ENCODE assay signal across 19 cellular contexts in genomic region chr4:26047795-26048194, GRCh38.
DNase-seq lines count a peak whose midpoint lies in the region; ATAC-seq and TF ChIP-seq lines count a peak whose summit lies in the region.
"Had no signal": no experiment of that assay in that cellular context is flagged by ENCODE, and none has a peak within 500 bp of the region (broad histone marks: within the 10 kb centered on the region; RNA-seq: fewer than 3 reads in every experiment).

No MANE protein-coding gene starts in this region.

- H4K20me1 ChIP-seq in H9 (ENCODE audit: control insufficient read depth, insufficient read depth, insufficient read length): no peaks in the 10 kb centered on the region

- H2BK5ac ChIP-seq in H9 (ENCODE audit: insufficient read length, low read length): no peak overlapping the region

- TF ChIP-seq CTCF in H9 (conservative IDR thresholded peaks at IDR 0.05) (no peak), omental fat pad (IDR thresholded peaks at IDR 0.05) (no peak), suprapubic skin (IDR thresholded peaks at IDR 0.05) (no peak)

- no peak overlapping the region; the same call in 1 of the 2 replicates for H3K14ac ChIP-seq in H9 (ENCODE audit: insufficient read depth, low read length)

- H3K79me1 ChIP-seq in H9 (ENCODE audit: insufficient read depth, low read depth, low read length, poor library complexity, severe bottlenecking): no peaks in the 10 kb centered on the region

- no peak for ATAC-seq in omental fat pad (ENCODE audit: low FRiP score)
- ATAC-seq in HG02588 (IDR thresholded peaks at IDR 0.05; ENCODE audit: unreplicated experiment): no peak
- no peak for ATAC-seq in HG02571 (IDR thresholded peaks at IDR 0.05; ENCODE audit: unreplicated experiment)
- ATAC-seq in HG03457 (IDR thresholded peaks at IDR 0.05; ENCODE audit: unreplicated experiment): no peak
- ATAC-seq: K562, Panc1 had no signal

- peaks cover 3% of the 10 kb centered on the region in 2 experiments; a peak in 4 of 5 replicates for H3K9me3 Mint-ChIP-seq in H9
- H3K9me3 Mint-ChIP-seq in dendritic cell treated with granulocyte-macrophage colony-stimulating factor and Interleukin-4, amounts not matched to agents 40 ng/mL and 50 ng/mL, for 4 days: no peaks in the 10 kb centered on the region
- H3K9me3 Mint-ChIP-seq: activated CD4-positive, alpha-beta memory T cell treated with anti-CD3 and anti-CD28 coated beads for 36 hours; activated naive CD8-positive, alpha-beta T cell treated with anti-CD3 and anti-CD28 coated beads, Interleukin-2, amount 10 ng/mL, durations not matched to agents 7 days and 5 days; memory B cell had no signal

- no peak overlapping the region for H4K8ac ChIP-seq in H9 (replicated peaks; ENCODE audit: insufficient read length, low read depth, low read length)

- no peak for TF ChIP-seq EP300 in suprapubic skin (IDR thresholded peaks at IDR 0.05)

- H3K27ac ChIP-seq in H9 (ENCODE audit: insufficient read length, low read depth, low read length) (no peak overlapping the region), suprapubic skin (peak overlapping the region; percentile 73)
- H3K27ac ChIP-seq: VCaP had no signal

- H3K4me2 ChIP-seq in H9 (ENCODE audit: insufficient read depth, insufficient read length, low read length): no peak overlapping the region

- H3K4me3 Mint-ChIP-seq in H9: no peak overlapping the region
- H3K4me3 Mint-ChIP-seq in dendritic cell treated with granulocyte-macrophage colony-stimulating factor and Interleukin-4, amounts not matched to agents 40 ng/mL and 50 ng/mL, for 4 days: no peak overlapping the region
- H3K4me3 Mint-ChIP-seq: activated CD4-positive, alpha-beta memory T cell treated with anti-CD3 and anti-CD28 coated beads for 36 hours; activated naive CD8-positive, alpha-beta T cell treated with anti-CD3 and anti-CD28 coated beads, Interleukin-2, amount 10 ng/mL, durations not matched to agents 7 days and 5 days; memory B cell had no signal

- H2AFZ ChIP-seq in H9 (ENCODE audit: low read length): no peak overlapping the region

- TF ChIP-seq POLR2A in suprapubic skin (IDR thresholded peaks at IDR 0.05): no peak

- H3K27me3 ChIP-seq in H9 (ENCODE audit: insufficient read depth, low read length): no peaks in the 10 kb centered on the region
- peaks cover 7% of the 10 kb centered on the region for H3K27me3 ChIP-seq in suprapubic skin

- no CpG with 5 or more reads among the region's 5 CpGs for WGBS in H9 (ENCODE audit: extremely low coverage, insufficient read length, low lambda C conversion rate)
- 92% methylated on average over 5 of the region's 5 CpGs for WGBS in suprapubic skin

- no peak overlapping the region for H3K4ac ChIP-seq in H9 (ENCODE audit: low read depth, low read length)

- DNase-seq in H9: no peak
- peak; percentile 9 for DNase-seq in omental fat pad (ENCODE audit: low spot score)
- peak in 1 of 2 donors; percentile 40 for DNase-seq in suprapubic skin (ENCODE audit: low spot score in 2 of 2)
- no peak for DNase-seq in NCI-H345 treated with DMSO at 0.1 percent for 48 hours (lab: John Stamatoyannopoulos, UW; ENCODE audit: unreplicated experiment)
- DNase-seq: activated CD4-positive, alpha-beta memory T cell treated with anti-CD3 and anti-CD28 coated beads for 36 hours; activated naive CD8-positive, alpha-beta T cell treated with anti-CD3 and anti-CD28 coated beads, Interleukin-2, amount 10 ng/mL, durations not matched to agents 7 days and 5 days; activated T-cell treated with anti-CD3 and anti-CD28 coated beads, Interleukin-2, amount 50 U/mL, for 48 hours; caudate nucleus; foreskin melanocyte; NCI-H1048; NCI-H82 had no signal

- H3K4me1 ChIP-seq in H9 (ENCODE audit: insufficient read depth, low read length) (no peaks in the 10 kb centered on the region), suprapubic skin (peaks cover 37% of the 10 kb centered on the region)

- H3K36me3 ChIP-seq in suprapubic skin: no peaks in the 10 kb centered on the region

- no peaks in the 10 kb centered on the region for H3K23me2 ChIP-seq in H9 (ENCODE audit: insufficient read length, low read depth, low read length, poor library complexity, severe bottlenecking)

- no peak overlapping the region for H2BK12ac ChIP-seq in H9 (ENCODE audit: insufficient read length, low read depth, low read length)

- H4K5ac ChIP-seq in H9 (ENCODE audit: insufficient read length, low read depth, low read length): no peak overlapping the region

- peaks cover 0 to 5% (median 3%) of the 10 kb centered on the region in 3 experiments; a peak in 3 of 7 replicates for H3K36me3 Mint-ChIP-seq in H9 (ENCODE audit: insufficient read depth in 1 of 3, low read depth in 3 of 3)
- peaks cover 9% of the 10 kb centered on the region for H3K36me3 Mint-ChIP-seq in dendritic cell treated with granulocyte-macrophage colony-stimulating factor and Interleukin-4, amounts not matched to agents 40 ng/mL and 50 ng/mL, for 4 days (ENCODE audit: low read depth)
- H3K36me3 Mint-ChIP-seq: activated CD4-positive, alpha-beta memory T cell treated with anti-CD3 and anti-CD28 coated beads for 36 hours; activated naive CD8-positive, alpha-beta T cell treated with anti-CD3 and anti-CD28 coated beads, Interleukin-2, amount 10 ng/mL, durations not matched to agents 7 days and 5 days; memory B cell had no signal

- H3T11ph ChIP-seq in H9 (ENCODE audit: low read length): no peak overlapping the region

- no peak overlapping the region for H2AK5ac ChIP-seq in H9 (ENCODE audit: insufficient read length, low read length)

- H3K79me2 ChIP-seq in H9 (ENCODE audit: insufficient read depth, low read length): no peaks in the 10 kb centered on the region

- H3K27me3 Mint-ChIP-seq in H9 (ENCODE audit: low read depth): peaks cover 14% of the 10 kb centered on the region
- H3K27me3 Mint-ChIP-seq in dendritic cell treated with granulocyte-macrophage colony-stimulating factor and Interleukin-4, amounts not matched to agents 40 ng/mL and 50 ng/mL, for 4 days: peaks cover 16% of the 10 kb centered on the region

- H3K9ac ChIP-seq in H9 (ENCODE audit: extremely low read depth, insufficient read length, low read length): no peak overlapping the region

- H3K4me3 ChIP-seq in suprapubic skin: no peak overlapping the region
- H3K4me3 ChIP-seq: K562 had no signal

- peak overlapping the region; percentile 11 for H3K18ac ChIP-seq in H9 (ENCODE audit: insufficient read length, low read depth, low read length)

- H3K23ac ChIP-seq in H9 (ENCODE audit: insufficient read length, low read depth, low read length): no peak overlapping the region

- no peak overlapping the region for H3K56ac ChIP-seq in H9 (ENCODE audit: insufficient read length, low read depth, low read length)

- H3K27ac Mint-ChIP-seq in H9: peak overlapping the region in 1 of 3 experiments; percentile 61; a peak in 2 of 7 replicates
- H3K27ac Mint-ChIP-seq in dendritic cell treated with granulocyte-macrophage colony-stimulating factor and Interleukin-4, amounts not matched to agents 40 ng/mL and 50 ng/mL, for 4 days: peak overlapping the region; percentile 44
- H3K27ac Mint-ChIP-seq: activated CD4-positive, alpha-beta memory T cell treated with anti-CD3 and anti-CD28 coated beads for 36 hours; activated naive CD8-positive, alpha-beta T cell treated with anti-CD3 and anti-CD28 coated beads, Interleukin-2, amount 10 ng/mL, durations not matched to agents 7 days and 5 days; memory B cell had no signal

- no peak overlapping the region for H2BK15ac ChIP-seq in H9 (ENCODE audit: low read depth, low read length)

- intact Hi-C loops in dendritic cell treated with granulocyte-macrophage colony-stimulating factor and Interleukin-4, amounts not matched to agents 40 ng/mL and 50 ng/mL, for 4 days (cut with micrococcal nuclease): no loop called here

- H2BK20ac ChIP-seq in H9 (ENCODE audit: low read depth, low read length, poor library complexity, severe bottlenecking): no peak overlapping the region

- no peak overlapping the region for H2BK120ac ChIP-seq in H9 (ENCODE audit: low read depth, low read length, poor library complexity, severe bottlenecking)

- H4K91ac ChIP-seq in H9 (ENCODE audit: insufficient read length, low read depth, low read length): no peak overlapping the region

- H3K4me1 Mint-ChIP-seq in H9: peaks cover 22 to 25% of the 10 kb centered on the region in 2 experiments
- peaks cover 71% of the 10 kb centered on the region for H3K4me1 Mint-ChIP-seq in dendritic cell treated with granulocyte-macrophage colony-stimulating factor and Interleukin-4, amounts not matched to agents 40 ng/mL and 50 ng/mL, for 4 days (ENCODE audit: low read depth)

- H3K9me3 ChIP-seq in H9 (ENCODE audit: control insufficient read depth, low read depth, low read length): no peaks in the 10 kb centered on the region
- H3K9me3 ChIP-seq in suprapubic skin: no peaks in the 10 kb centered on the region
